1 cellular context compared by ENCODE assay signal in genomic region chr10:15444105-15445021, GRCh38.
A peak's percentile ranks its signal among the peaks of the same experiment; 100 is the strongest.
TF ChIP-seq lines count a peak whose summit lies in the region.

No MANE protein-coding gene starts in this region.

TF ChIP-seq in K562, 482 proteins besides CTCF, POLR2A, EP300 and RAD21 (continued from another document):
- TF ChIP-seq PKNOX1 (IDR thresholded peaks at IDR 0.05) (peak; percentile 89), ZNF583 (CRISPR knock-in tag; IDR thresholded peaks at IDR 0.05) (no peak), ETV5 (CRISPR knock-in tag; IDR thresholded peaks at IDR 0.05; ENCODE audit: low read depth) (no peak), GATA2 (CRISPR knock-in tag; IDR thresholded peaks at IDR 0.05) (no peak), MEIS2 (IDR thresholded peaks at IDR 0.05; ENCODE audit: partially characterized antibody) (peak; percentile 48), HIVEP1 (CRISPR knock-in tag; IDR thresholded peaks at IDR 0.05) (no peak), CC2D1A (IDR thresholded peaks at IDR 0.05) (no peak), SAFB (IDR thresholded peaks at IDR 0.05; ENCODE audit: borderline replicate concordance, low read depth, low read length) (no peak)
TF ChIP-seq in K562: peak in this region for 10.
